9 cellular contexts compared by ENCODE assay signal in genomic region chr6:117477988-117478852, GRCh38. TPM values are rescaled to one million over a fixed set of nuclear protein-coding genes. Genes with fewer than 3 reads are reported as not detected.
DNase-seq lines count a peak whose midpoint lies in the region; ATAC-seq and TF ChIP-seq lines count a peak whose summit lies in the region.
"Had no signal": no experiment of that assay in that cellular context is flagged by ENCODE, and none has a peak within 500 bp of the region (broad histone marks: within the 10 kb centered on the region; RNA-seq: fewer than 3 reads in every experiment).

No MANE protein-coding gene starts in this region.

- H3K4me1 Mint-ChIP-seq in endothelial cell (ENCODE audit: unreplicated experiment) = peaks cover 25% of the 10 kb centered on the region

- no peak for TF ChIP-seq CTCF in endothelial cell (IDR thresholded peaks at IDR 0.05; ENCODE audit: unreplicated experiment)
- no peak for TF ChIP-seq CTCF in sigmoid colon (IDR thresholded peaks at IDR 0.05)

- no peak overlapping the region for H3K4me3 Mint-ChIP-seq in endothelial cell (ENCODE audit: unreplicated experiment)

- intact Hi-C loops in sigmoid colon (cut with DNase I) = no loop called here

- peak; percentile 31 for ATAC-seq in GM21786 (IDR thresholded peaks at IDR 0.05; ENCODE audit: unreplicated experiment)
- ATAC-seq in HG03139 (IDR thresholded peaks at IDR 0.05; ENCODE audit: unreplicated experiment) = no peak

- H3K36me3 ChIP-seq in sigmoid colon = no peaks in the 10 kb centered on the region

- TF ChIP-seq EP300 in sigmoid colon (IDR thresholded peaks at IDR 0.05) = no peak

- H3K27ac Mint-ChIP-seq in endothelial cell (ENCODE audit: unreplicated experiment) = no peak overlapping the region

- no peak overlapping the region for H3K4me3 ChIP-seq in sigmoid colon
- H3K4me3 ChIP-seq: SK-N-MC had no signal

- no peaks in the 10 kb centered on the region for H3K9me3 ChIP-seq in sigmoid colon

- 64 to 77% methylated on average over 4 of the region's 4 CpGs for WGBS in sigmoid colon, 2 donors

- no peak for TF ChIP-seq POLR2A in sigmoid colon (IDR thresholded peaks at IDR 0.05)

- no peak overlapping the region for H3K27ac ChIP-seq in sigmoid colon
- H3K27ac ChIP-seq: SK-N-MC had no signal

- DNase-seq in DMS53 (lab: John Stamatoyannopoulos, UW) (peak; percentile 20), DMS53 treated with DMSO at 0.1 percent for 48 hours (lab: John Stamatoyannopoulos, UW; ENCODE audit: unreplicated experiment) (no peak), NCI-H1105 (lab: John Stamatoyannopoulos, UW) (peak; percentile 7), endothelial cell (ENCODE audit: low spot score) (peak; percentile 31), sigmoid colon (no peak), GDM1 (lab: John Stamatoyannopoulos, UW) (no peak)

- no peaks in the 10 kb centered on the region for H3K9me3 Mint-ChIP-seq in endothelial cell (ENCODE audit: unreplicated experiment)

- H3K4me1 ChIP-seq in sigmoid colon = peaks cover 0 to 8% (median 6%) of the 10 kb centered on the region in 4 donors

- H3K36me3 Mint-ChIP-seq in endothelial cell (ENCODE audit: low read depth, unreplicated experiment) = no peaks in the 10 kb centered on the region

- no peaks in the 10 kb centered on the region for H3K27me3 ChIP-seq in sigmoid colon

- H3K27me3 Mint-ChIP-seq in endothelial cell (ENCODE audit: unreplicated experiment) = peaks cover 5% of the 10 kb centered on the region

RNA-seq across cellular contexts. Expression of gene DCBLD1, which starts 4.3 kb away (rescaled TPM):
- total RNA-seq in endothelial cell (ENCODE audit: unreplicated experiment) (203 TPM), sigmoid colon (10 to 100 TPM in 2 of 4 donors, 1 to 10 TPM in 2; 5.8 to 16.3 (median 9.7) TPM)
- 1 to 10 TPM; 2.3 to 6.8 (median 4.2) TPM for polyA plus RNA-seq in sigmoid colon

RNA-seq across cellular contexts. Expression of gene ROS1, which starts 52.5 kb away (rescaled TPM):
- total RNA-seq in endothelial cell (ENCODE audit: unreplicated experiment) (0.05 TPM), sigmoid colon (not detected)
- polyA plus RNA-seq in sigmoid colon = under 1 TPM in 1 of 3 donors, not detected in 2; 0.07 TPM

Comparison
In these comparisons a context has a peak if more than half of its experiments do, and no peak if none do; other contexts are left out.
1. DNase-seq: peak in DMS53 (single experiment), NCI-H1105 (single experiment) and endothelial cell (single experiment); none in DMS53 treated with DMSO at 0.1 percent for 48 hours (single experiment), sigmoid colon (single experiment) and GDM1 (single experiment).
2. RNA of gene DCBLD1, which starts 4.3 kb away (total RNA-seq): 203 TPM in endothelial cell (single experiment); 5.8 to 16.3 TPM in sigmoid colon; every median in the first group is over 10 times any median in the second.